Comparison of ENCODE assay signal across 17 cellular contexts in genomic region chr1:117610036-117610435, GRCh38. TPM values are rescaled to one million over a fixed set of nuclear protein-coding genes. Genes with fewer than 3 reads are reported as not detected.
DNase-seq lines count a peak whose midpoint lies in the region; ATAC-seq and TF ChIP-seq lines count a peak whose summit lies in the region.
"Had no signal": no experiment of that assay in that cellular context is flagged by ENCODE, and none has a peak within 500 bp of the region (broad histone marks: within the 10 kb centered on the region; RNA-seq: fewer than 3 reads in every experiment).

No MANE protein-coding gene starts in this region.

- H3K27me3 ChIP-seq in heart right ventricle (no peaks in the 10 kb centered on the region), body of pancreas (no peaks in the 10 kb centered on the region), muscle layer of colon (ENCODE audit: control insufficient read depth in 1 of 2, insufficient read depth in 2 of 2, low read length in 2 of 2) (no peaks in the 10 kb centered on the region), PC-9 (ENCODE audit: insufficient read depth, low read depth) (no peaks in the 10 kb centered on the region)
- H3K27me3 ChIP-seq: testis had no signal

- H3K9me3 ChIP-seq in heart right ventricle, result no peaks in the 10 kb centered on the region
- no peaks in the 10 kb centered on the region for H3K9me3 ChIP-seq in body of pancreas
- no peaks in the 10 kb centered on the region for H3K9me3 ChIP-seq in muscle layer of colon (ENCODE audit: low read length)
- no peaks in the 10 kb centered on the region for H3K9me3 ChIP-seq in PC-9 (ENCODE audit: insufficient read depth, low read depth)
- H3K9me3 ChIP-seq: SK-N-SH, testis had no signal

- peaks cover 10% of the 10 kb centered on the region; the same call in 1 of the 2 replicates for H3F3A ChIP-seq in PC-9 (ENCODE audit: insufficient read depth, low read depth)

- WGBS in heart right ventricle, 2 donors, result 78 to 79% methylated on average over 4 of the region's 4 CpGs
- WGBS in body of pancreas, 2 donors, result 27 to 45% methylated on average over 4 of the region's 4 CpGs

- H3K4me3 ChIP-seq in heart right ventricle, result peak overlapping the region in 1 of 10 donors; percentile 21
- no peak overlapping the region for H3K4me3 ChIP-seq in body of pancreas
- no peak overlapping the region for H3K4me3 ChIP-seq in muscle layer of colon (ENCODE audit: low read depth in 1 of 2, low read length in 2 of 2)
- no peak overlapping the region for H3K4me3 ChIP-seq in PC-9
- H3K4me3 ChIP-seq: testis had no signal

- no peak overlapping the region for H2AFZ ChIP-seq in PC-9

- BruUV-seq in PC-9 (replicated peaks; lab: Mats Ljungman, UMichigan), result no TSS peak

- H3K27ac ChIP-seq in heart right ventricle, result peak overlapping the region in 8 of 10 donors; percentile 19 to 84 (median 54)
- peak overlapping the region; percentile 29 to 95 (median 92) for H3K27ac ChIP-seq in body of pancreas
- peak overlapping the region; percentile 4 for H3K27ac ChIP-seq in muscle layer of colon (ENCODE audit: low read depth, low read length)
- H3K27ac ChIP-seq in PC-9, result no peak overlapping the region
- H3K27ac ChIP-seq: testis had no signal

- H3K9ac ChIP-seq in muscle layer of colon (ENCODE audit: low read length), result no peak overlapping the region
- H3K9ac ChIP-seq: SK-N-SH had no signal

- POLR2A ChIA-PET in PC-9 (lab: Charles Lee; ENCODE audit: unreplicated experiment), result no interaction called here

- H3K36me3 Mint-ChIP-seq in type B pancreatic cell (no peaks in the 10 kb centered on the region), nephron progenitor cell (ENCODE audit: low read depth) (no peaks in the 10 kb centered on the region)

- no peaks in the 10 kb centered on the region for H4K20me1 ChIP-seq in PC-9 (ENCODE audit: insufficient read depth)

- H3K4me1 Mint-ChIP-seq in type B pancreatic cell (ENCODE audit: unreplicated experiment) (peaks cover 4% of the 10 kb centered on the region), nephron progenitor cell (peaks cover 48% of the 10 kb centered on the region)

- peaks cover 6 to 89% (median 46%) of the 10 kb centered on the region in 9 donors for H3K4me1 ChIP-seq in heart right ventricle
- peaks cover 51% of the 10 kb centered on the region for H3K4me1 ChIP-seq in body of pancreas
- peaks cover 49% of the 10 kb centered on the region for H3K4me1 ChIP-seq in muscle layer of colon (ENCODE audit: insufficient read depth, low read length)
- H3K4me1 ChIP-seq in PC-9 (replicated peaks; ENCODE audit: insufficient read depth), result peaks cover 25% of the 10 kb centered on the region

- intact Hi-C loops in heart right ventricle (cut with DNase I), result loop anchor here in 2 of 10 donors (5.0 kb wide), 1 partner anchor 62 kb away; no protein-coding TSS in a partner anchor
- intact Hi-C loops in Right ventricle myocardium inferior (cut with DNase I), result loop anchor here (5.0 kb wide), 1 partner anchor 73 kb away; no protein-coding TSS in a partner anchor
- intact Hi-C loops in body of pancreas (cut with DNase I), result no loop called here
- intact Hi-C loops in PC-9 (cut with micrococcal nuclease; ENCODE audit: unreplicated experiment), result loop anchor here (10.0 kb wide), 1 partner anchor 275 kb away; no protein-coding TSS in a partner anchor

- H3K9me3 Mint-ChIP-seq in type B pancreatic cell, result no peaks in the 10 kb centered on the region
- no peaks in the 10 kb centered on the region for H3K9me3 Mint-ChIP-seq in nephron progenitor cell

- DNase-seq in heart right ventricle, result no peak
- no peak for DNase-seq in Right ventricle myocardium inferior (ENCODE audit: missing footprints)
- peak in 1 of 4 donors; percentile 32 for DNase-seq in body of pancreas
- DNase-seq in type B pancreatic cell (ENCODE audit: extremely low spot score, unreplicated experiment), result no peak
- no peak for DNase-seq in PC-9
- no peak for DNase-seq in nephron progenitor cell
- DNase-seq: activated CD4-positive, alpha-beta T cell treated with anti-CD3 and anti-CD28 coated beads for 36 hours; activated gamma-delta T cell treated with Interleukin-2 at 50 U/mL for 16 hours; amniotic stem cell; C1 segment of cervical spinal cord; NCI-H748 treated with DMSO at 0.1 percent for 48 hours; SK-N-SH; stimulated activated CD8-positive, alpha-beta memory T cell treated with anti-CD3 and anti-CD28 coated beads, Interleukin-4, amount 100 ng/mL, for 48 hours had no signal

- H3K27ac Mint-ChIP-seq in type B pancreatic cell (no peak overlapping the region), nephron progenitor cell (no peak overlapping the region)
- H3K27ac Mint-ChIP-seq: activated CD4-positive, alpha-beta T cell treated with anti-CD3 and anti-CD28 coated beads for 36 hours had no signal

- CTCF ChIA-PET in PC-9 (lab: Charles Lee), result no interaction called here

- peaks cover 56% of the 10 kb centered on the region for H3K27me3 Mint-ChIP-seq in type B pancreatic cell
- H3K27me3 Mint-ChIP-seq in nephron progenitor cell (ENCODE audit: low read depth, poor library complexity), result peaks cover 35% of the 10 kb centered on the region

- ATAC-seq in heart right ventricle, result no peak
- no peak for ATAC-seq in Right ventricle myocardium inferior
- no peak for ATAC-seq in body of pancreas
- no peak for ATAC-seq in HG03571 (IDR thresholded peaks at IDR 0.05; ENCODE audit: unreplicated experiment)
- ATAC-seq: activated CD4-positive, alpha-beta T cell treated with anti-CD3 and anti-CD28 coated beads for 36 hours had no signal

- H3K36me3 ChIP-seq in heart right ventricle (no peaks in the 10 kb centered on the region), body of pancreas (replicated peaks in 1 of 2; ENCODE audit: insufficient read depth in 1 of 2, low read depth in 2 of 2) (no peaks in the 10 kb centered on the region), muscle layer of colon (ENCODE audit: insufficient read depth, low read length) (no peaks in the 10 kb centered on the region), PC-9 (ENCODE audit: low read depth) (no peaks in the 10 kb centered on the region)

- no peak overlapping the region for H3K4me2 ChIP-seq in PC-9
- H3K4me2 ChIP-seq: SK-N-SH had no signal

- no peaks in the 10 kb centered on the region for H3K9me2 ChIP-seq in PC-9 (ENCODE audit: insufficient read depth)
- H3K9me2 ChIP-seq: SK-N-SH had no signal

- TF ChIP-seq POLR2A in body of pancreas (IDR thresholded peaks at IDR 0.05), result no peak

- peak overlapping the region; percentile 41 for H3K4me3 Mint-ChIP-seq in type B pancreatic cell
- no peak overlapping the region for H3K4me3 Mint-ChIP-seq in nephron progenitor cell
- H3K4me3 Mint-ChIP-seq: activated CD4-positive, alpha-beta T cell treated with anti-CD3 and anti-CD28 coated beads for 36 hours had no signal

- H3K79me2 ChIP-seq in PC-9 (ENCODE audit: low read depth), result no peaks in the 10 kb centered on the region

- TF ChIP-seq CTCF in heart right ventricle (IDR thresholded peaks at IDR 0.05), result no peak
- no peak for TF ChIP-seq CTCF in body of pancreas (IDR thresholded peaks at IDR 0.05)
- no peak for TF ChIP-seq CTCF in type B pancreatic cell (conservative IDR thresholded peaks at IDR 0.05)
- TF ChIP-seq CTCF in PC-9 (conservative IDR thresholded peaks at IDR 0.05), result no peak
- no peak for TF ChIP-seq CTCF in nephron progenitor cell (IDR thresholded peaks at IDR 0.05)

RNA-seq across cellular contexts. Expression of gene TENT5C, which starts 4.2 kb away (rescaled TPM):
- total RNA-seq in heart right ventricle, result 10 to 100 TPM in 6 of 10 donors, 1 to 10 TPM in 4; 3.1 to 23.1 (median 13.0) TPM
- polyA plus RNA-seq in heart right ventricle, result 1 to 10 TPM; 3.1 to 4.0 TPM
- total RNA-seq in Right ventricle myocardium inferior, result 18.7 TPM
- 10 to 100 TPM; 30.0 to 39.7 TPM for total RNA-seq in body of pancreas
- 12.9 and 13.8 TPM in 2 replicates for total RNA-seq in type B pancreatic cell (ENCODE audit: low replicate concordance)
- 3.9 and 4.3 TPM in 2 replicates for total RNA-seq in PC-9 (2021)
- total RNA-seq: LHCN-M2 had no signal
